ENCODE assay signal across 9 cellular contexts in the genomic region with DNA sequence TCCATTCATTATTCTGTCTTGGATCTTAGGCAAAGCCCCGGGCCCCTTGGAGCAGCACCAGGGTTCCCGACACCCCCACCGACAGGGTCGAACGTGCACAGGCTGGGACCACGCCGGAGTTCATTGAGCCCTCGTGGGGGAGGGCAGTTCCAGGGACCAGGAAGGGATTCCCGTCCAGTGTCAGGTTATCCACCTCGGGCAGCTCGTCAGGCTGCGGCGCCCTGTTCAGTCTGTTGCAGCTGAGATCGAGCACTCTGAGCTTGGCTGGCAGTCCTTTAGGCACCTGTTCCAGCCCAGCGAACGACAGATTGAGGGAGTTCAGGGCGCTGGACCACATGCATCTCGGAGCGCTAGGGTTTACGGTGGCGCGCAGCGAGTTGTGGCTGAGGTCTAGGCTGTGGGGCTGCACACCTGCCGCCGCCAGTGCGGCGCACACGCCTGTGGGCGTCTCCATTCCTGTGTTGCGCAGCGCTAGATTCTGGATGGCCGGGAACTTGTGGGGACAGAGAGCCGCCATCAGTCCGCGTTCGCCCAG. TPM values are rescaled to one million over a fixed set of nuclear protein-coding genes. Genes with fewer than 3 reads are reported as not detected.
DNase-seq lines count a peak whose midpoint lies in the region; ATAC-seq, FAIRE-seq and TF ChIP-seq lines count a peak whose summit lies in the region.
"Had no signal": no experiment of that assay in that cellular context is flagged by ENCODE, and none has a peak within 500 bp of the region (broad histone marks: within the 10 kb centered on the region; RNA-seq: fewer than 3 reads in every experiment).

No MANE protein-coding gene starts in this region.

- ATAC-seq in GM21381 (IDR thresholded peaks at IDR 0.05; ENCODE audit: unreplicated experiment) (peak; percentile 43), GM12878 (peak; percentile 52), left colon (peak; percentile 69)

- in situ Hi-C loops in GM12878 (cut with MboI), result no loop called here

- FAIRE-seq in GM12878 (lab: Jason Lieb, UNC), result no peak
- FAIRE-seq: endometrium had no signal

- no peaks in the 10 kb centered on the region for H4K20me1 ChIP-seq in GM12878 (ENCODE audit: control insufficient read depth, insufficient read depth)

- H3K27me3 ChIP-seq in GM12878 (replicated peaks in 1 of 2; ENCODE audit: control insufficient read depth in 2 of 2, insufficient read depth in 2 of 2, low read length in 1 of 2), result peaks cover 3 to 4% of the 10 kb centered on the region in 2 experiments; a peak in 2 of 4 replicates
- peaks cover 26% of the 10 kb centered on the region for H3K27me3 ChIP-seq in thymus (ENCODE audit: control insufficient read depth, insufficient read depth)

- TF ChIP-seq POLR2A in GM12878 (IDR thresholded peaks at IDR 0.05; ENCODE audit: low read depth, low read length), result no peak

- intact Hi-C loops in GM12878 (cut with micrococcal nuclease; ENCODE audit: unreplicated experiment), result no loop called here
- intact Hi-C loops in left colon (cut with DNase I, micrococcal nuclease), result loop anchor here (10.0 kb wide), 1 partner anchor 57 kb away; no protein-coding TSS in a partner anchor

- CTCF ChIA-PET in GM12878 (lab: Yijun Ruan, JAX), result no interaction called here

- TF ChIP-seq CTCF in GM12878 (IDR thresholded peaks at IDR 0.05 in 2 of 3, conservative IDR thresholded peaks at IDR 0.05 in 1 of 3; ENCODE audit: control insufficient read depth in 2 of 3, extremely low read depth in 1 of 3, insufficient read depth in 1 of 3, low read depth in 3 of 3, low read length in 3 of 3), result no peak

- no TSS peak for BruUV-seq in GM12878 (replicated peaks; lab: Mats Ljungman, UMichigan)

- DNase-seq in COR-L47 (lab: John Stamatoyannopoulos, UW), result peak; percentile 15
- peak; percentile 66 for DNase-seq in NCI-H146 (lab: John Stamatoyannopoulos, UW)
- no peak for DNase-seq in GM12878 (ENCODE audit: low read depth, low spot score)
- DNase-seq in left colon, result peak in 1 of 2 donors; percentile 61
- no peak for DNase-seq in NCI-H1092 (lab: John Stamatoyannopoulos, UW)
- DNase-seq in hippocampal formation (lab: John Stamatoyannopoulos, UW), result no peak

- peak overlapping the region; percentile 19; the same call in 1 of the 2 replicates for H3K9ac ChIP-seq in GM12878 (ENCODE audit: control insufficient read depth, insufficient read depth, low read length)

- RAD21 ChIA-PET in GM12878 (lab: Charles Lee; ENCODE audit: unreplicated experiment), result no interaction called here

- SMC1A ChIA-PET in GM12878 (lab: Charles Lee; ENCODE audit: uncharacterized antibody, unreplicated experiment), result interaction anchor here (1.2 kb wide), 1 partner anchor 258 kb away, joined by 3 read pairs; no protein-coding TSS in a partner anchor

- H3K27ac ChIP-seq in GM12878 (ENCODE audit: control insufficient read depth, insufficient read depth), result no peak overlapping the region
- H3K27ac ChIP-seq in thymus (ENCODE audit: low read depth), result peak overlapping the region; percentile 42

- H3K36me3 ChIP-seq in GM12878 (ENCODE audit: control insufficient read depth in 2 of 2, insufficient read depth in 2 of 2, low read length in 1 of 2), result no peaks in the 10 kb centered on the region
- no peaks in the 10 kb centered on the region for H3K36me3 ChIP-seq in thymus (ENCODE audit: control insufficient read depth, insufficient read depth)

- H3K4me1 ChIP-seq in GM12878 (ENCODE audit: control insufficient read depth, insufficient read depth, low read length), result peaks cover 13% of the 10 kb centered on the region
- peaks cover 11% of the 10 kb centered on the region for H3K4me1 ChIP-seq in thymus (ENCODE audit: control insufficient read depth, insufficient read depth, low read length)

- no peaks in the 10 kb centered on the region for H3K79me2 ChIP-seq in GM12878 (ENCODE audit: control insufficient read depth, insufficient read depth, low read length)

- H3K9me3 ChIP-seq in GM12878 (replicated peaks; ENCODE audit: control insufficient read depth, insufficient read depth, low read length), result peaks cover 1% of the 10 kb centered on the region; the same call in 1 of the 3 replicates
- H3K9me3 ChIP-seq in thymus (ENCODE audit: control insufficient read depth), result peaks cover 2% of the 10 kb centered on the region

- peak overlapping the region; percentile 91 for H2AFZ ChIP-seq in GM12878 (ENCODE audit: control insufficient read depth, low read depth, low read length)

- TF ChIP-seq RAD21 in GM12878 (IDR thresholded peaks at IDR 0.05; ENCODE audit: insufficient read depth, low read depth, low read length), result no peak

- TF ChIP-seq EP300 in GM12878 (IDR thresholded peaks at IDR 0.05; ENCODE audit: borderline replicate concordance in 1 of 2, control insufficient read depth in 1 of 2, low read depth in 2 of 2, low read length in 2 of 2), result no peak

- H3K4me3 ChIP-seq in GM12878 (peak overlapping the region; percentile 58), thymus (ENCODE audit: low read length) (peak overlapping the region; percentile 55)

- POLR2A ChIA-PET in GM12878 (lab: Charles Lee), result no interaction called here

- peak overlapping the region; percentile 99 for H3K4me2 ChIP-seq in GM12878 (ENCODE audit: control insufficient read depth, insufficient read depth)

- WGBS in GM12878 (ENCODE audit: insufficient coverage, insufficient replicate concordance, low lambda C conversion rate, missing lambda C conversion rate), result 49% methylated on average over 36 of the region's 36 CpGs
- 10% methylated on average over 36 of the region's 36 CpGs for WGBS in thymus

RNA-seq across cellular contexts. Expression of gene CD14, which starts 1.1 kb away (rescaled TPM):
- total RNA-seq in GM12878 (2013; cell fraction: nucleolus; rRNA removed), result 0.19 and 0.54 TPM in 2 replicates
- total RNA-seq in GM12878 (2014; rRNA removed) (0.11 and 0.33 TPM in 2 replicates), GM12878 (2014; rRNA removed; fragmentation: Illumina TruSeq; extraction: Trizol) (0.09 TPM in 1 of 2 replicates, not detected in the other), GM12878 (2021) (0.21 and 0.72 TPM in 2 replicates), left colon (10 to 100 TPM; 35.5 to 65.7 TPM)
- polyA plus RNA-seq in GM12878 (2011; ENCODE audit: low read depth), result not detected
- polyA plus RNA-seq in GM12878 (2011; rRNA removed) (not detected in 2 replicates), GM12878 (2014; fragmentation: Illumina TruSeq; extraction: Trizol) (0.24 TPM in 1 of 2 replicates, not detected in the other), GM12878 (2014; fragmentation: Nextera tagmentation; extraction: Ambion mirVana) (not detected), GM12878 (2014; rRNA removed) (0.18 and 0.28 TPM in 2 replicates), GM12878 (2016; fragmentation: Nextera tagmentation; extraction: Ambion mirVana) (under 1 TPM in 1 of 2 experiments, not detected in 1; 0.26 TPM), thymus (48.6 TPM)
- polyA plus RNA-seq in GM12878 (2011; cell fraction: cytosol; rRNA removed), result not detected in 2 replicates
- 0.18 and 0.25 TPM in 2 replicates for polyA plus RNA-seq in GM12878 (2011; cell fraction: nucleus; rRNA removed)
- 0.08 and 0.43 TPM in 2 replicates for polyA plus RNA-seq in GM12878 (2012)
- 0.21 TPM in 1 of 2 replicates, not detected in the other for polyA minus RNA-seq in GM12878 (2011; rRNA and poly(A)+ RNA removed)
- polyA minus RNA-seq in GM12878 (2011; cell fraction: cytosol; rRNA and poly(A)+ RNA removed), result not detected in 2 replicates
- polyA minus RNA-seq in GM12878 (2011; cell fraction: nucleus; rRNA and poly(A)+ RNA removed), result not detected in 2 replicates

RNA-seq across cellular contexts. Expression of gene TMCO6, which starts 7.4 kb away (rescaled TPM):
- 35.8 and 60.1 TPM in 2 replicates for total RNA-seq in GM12878 (2013; cell fraction: nucleolus; rRNA removed)
- 12.6 and 16.2 TPM in 2 replicates for total RNA-seq in GM12878 (2014; rRNA removed)
- total RNA-seq in GM12878 (2014; rRNA removed; fragmentation: Illumina TruSeq; extraction: Trizol), result 6.9 and 7.1 TPM in 2 replicates
- 15.5 and 21.6 TPM in 2 replicates for total RNA-seq in GM12878 (2021)
- 4.7 TPM for polyA plus RNA-seq in GM12878 (2011; ENCODE audit: low read depth)
- 6.7 and 8.4 TPM in 2 replicates for polyA plus RNA-seq in GM12878 (2011; rRNA removed)
- 13.5 and 16.1 TPM in 2 replicates for polyA plus RNA-seq in GM12878 (2011; cell fraction: cytosol; rRNA removed)
- 52.6 and 57.9 TPM in 2 replicates for polyA plus RNA-seq in GM12878 (2011; cell fraction: nucleus; rRNA removed)
- polyA plus RNA-seq in GM12878 (2012), result 8.2 and 9.5 TPM in 2 replicates
- polyA plus RNA-seq in GM12878 (2014; fragmentation: Illumina TruSeq; extraction: Trizol), result 7.3 and 10.8 TPM in 2 replicates
- 1 to 10 TPM; 4.1 to 4.3 TPM for polyA plus RNA-seq in GM12878 (2014; fragmentation: Nextera tagmentation; extraction: Ambion mirVana)
- 15.9 and 16.8 TPM in 2 replicates for polyA plus RNA-seq in GM12878 (2014; rRNA removed)
- 10 to 100 TPM; 12.9 to 13.2 TPM for polyA plus RNA-seq in GM12878 (2016; fragmentation: Nextera tagmentation; extraction: Ambion mirVana)
- 8.9 and 12.7 TPM in 2 replicates for polyA minus RNA-seq in GM12878 (2011; rRNA and poly(A)+ RNA removed)
- polyA minus RNA-seq in GM12878 (2011; cell fraction: cytosol; rRNA and poly(A)+ RNA removed), result 1.9 and 5.7 TPM in 2 replicates
- polyA minus RNA-seq in GM12878 (2011; cell fraction: nucleus; rRNA and poly(A)+ RNA removed), result 16.2 and 24.4 TPM in 2 replicates
- 10 to 100 TPM; 11.4 to 16.1 TPM for total RNA-seq in left colon
- polyA plus RNA-seq in thymus, result 18.4 TPM

RNA-seq across cellular contexts. Expression of gene NDUFA2, which starts 15.5 kb away (rescaled TPM):
- total RNA-seq in GM12878 (2013; cell fraction: nucleolus; rRNA removed), result 17.0 and 20.2 TPM in 2 replicates
- total RNA-seq in GM12878 (2014; rRNA removed) (179 and 204 TPM in 2 replicates), GM12878 (2014; rRNA removed; fragmentation: Illumina TruSeq; extraction: Trizol) (78.5 and 82.1 TPM in 2 replicates), GM12878 (2021) (97.6 and 104 TPM in 2 replicates), left colon (10 to 100 TPM; 88.1 to 89.3 TPM)
- 81.9 TPM for polyA plus RNA-seq in GM12878 (2011; ENCODE audit: low read depth)
- polyA plus RNA-seq in GM12878 (2011; rRNA removed) (154 and 202 TPM in 2 replicates), GM12878 (2014; fragmentation: Illumina TruSeq; extraction: Trizol) (33.5 and 67.2 TPM in 2 replicates), GM12878 (2014; fragmentation: Nextera tagmentation; extraction: Ambion mirVana) (100 to 1,000 TPM; 488 to 549 TPM), GM12878 (2014; rRNA removed) (202 and 240 TPM in 2 replicates), GM12878 (2016; fragmentation: Nextera tagmentation; extraction: Ambion mirVana) (100 to 1,000 TPM; 267 to 268 TPM), thymus (193 TPM)
- polyA plus RNA-seq in GM12878 (2011; cell fraction: cytosol; rRNA removed), result 242 and 318 TPM in 2 replicates
- polyA plus RNA-seq in GM12878 (2011; cell fraction: nucleus; rRNA removed), result 108 and 145 TPM in 2 replicates
- polyA plus RNA-seq in GM12878 (2012), result 124 and 139 TPM in 2 replicates
- 22.3 and 38.4 TPM in 2 replicates for polyA minus RNA-seq in GM12878 (2011; rRNA and poly(A)+ RNA removed)
- polyA minus RNA-seq in GM12878 (2011; cell fraction: cytosol; rRNA and poly(A)+ RNA removed), result 13.1 and 13.3 TPM in 2 replicates
- polyA minus RNA-seq in GM12878 (2011; cell fraction: nucleus; rRNA and poly(A)+ RNA removed), result 16.7 and 20.8 TPM in 2 replicates

RNA-seq across cellular contexts. Expression of gene IK, which starts 15.7 kb away (rescaled TPM):
- 59.1 and 67.2 TPM in 2 replicates for total RNA-seq in GM12878 (2013; cell fraction: nucleolus; rRNA removed)
- total RNA-seq in GM12878 (2014; rRNA removed) (68.2 and 77.6 TPM in 2 replicates), GM12878 (2014; rRNA removed; fragmentation: Illumina TruSeq; extraction: Trizol) (135 and 137 TPM in 2 replicates), GM12878 (2021) (67.7 and 75.7 TPM in 2 replicates), left colon (10 to 100 TPM; 60.4 to 77.4 TPM)
- 102 TPM for polyA plus RNA-seq in GM12878 (2011; ENCODE audit: low read depth)
- polyA plus RNA-seq in GM12878 (2011; rRNA removed) (131 and 153 TPM in 2 replicates), GM12878 (2014; fragmentation: Illumina TruSeq; extraction: Trizol) (158 and 180 TPM in 2 replicates), GM12878 (2014; fragmentation: Nextera tagmentation; extraction: Ambion mirVana) (100 to 1,000 TPM in 1 of 2 experiments, 10 to 100 TPM in 1; 77.2 to 128 TPM), GM12878 (2014; rRNA removed) (81.5 and 90.5 TPM in 2 replicates), GM12878 (2016; fragmentation: Nextera tagmentation; extraction: Ambion mirVana) (100 to 1,000 TPM; 108 to 119 TPM), thymus (94.2 TPM)
- polyA plus RNA-seq in GM12878 (2011; cell fraction: cytosol; rRNA removed), result 76.9 and 85.9 TPM in 2 replicates
- 121 and 159 TPM in 2 replicates for polyA plus RNA-seq in GM12878 (2011; cell fraction: nucleus; rRNA removed)
- 76.3 and 87.1 TPM in 2 replicates for polyA plus RNA-seq in GM12878 (2012)
- polyA minus RNA-seq in GM12878 (2011; rRNA and poly(A)+ RNA removed), result 60.5 and 66.6 TPM in 2 replicates
- 27.2 and 33.1 TPM in 2 replicates for polyA minus RNA-seq in GM12878 (2011; cell fraction: cytosol; rRNA and poly(A)+ RNA removed)
- 31.7 and 76.0 TPM in 2 replicates for polyA minus RNA-seq in GM12878 (2011; cell fraction: nucleus; rRNA and poly(A)+ RNA removed)

RNA-seq across cellular contexts. Expression of gene WDR55, which starts 32.8 kb away (rescaled TPM):
- 35.0 and 35.6 TPM in 2 replicates for total RNA-seq in GM12878 (2013; cell fraction: nucleolus; rRNA removed)
- 18.4 and 19.5 TPM in 2 replicates for total RNA-seq in GM12878 (2014; rRNA removed)
- total RNA-seq in GM12878 (2014; rRNA removed; fragmentation: Illumina TruSeq; extraction: Trizol), result 16.7 and 18.8 TPM in 2 replicates
- 22.7 and 23.1 TPM in 2 replicates for total RNA-seq in GM12878 (2021)
- polyA plus RNA-seq in GM12878 (2011; ENCODE audit: low read depth), result 12.6 TPM
- 21.1 and 22.1 TPM in 2 replicates for polyA plus RNA-seq in GM12878 (2011; rRNA removed)
- 30.2 and 39.7 TPM in 2 replicates for polyA plus RNA-seq in GM12878 (2011; cell fraction: cytosol; rRNA removed)
- polyA plus RNA-seq in GM12878 (2011; cell fraction: nucleus; rRNA removed), result 36.3 and 39.6 TPM in 2 replicates
- 17.7 and 19.0 TPM in 2 replicates for polyA plus RNA-seq in GM12878 (2012)
- 17.4 and 19.2 TPM in 2 replicates for polyA plus RNA-seq in GM12878 (2014; fragmentation: Illumina TruSeq; extraction: Trizol)
- polyA plus RNA-seq in GM12878 (2014; fragmentation: Nextera tagmentation; extraction: Ambion mirVana), result 1 to 10 TPM; 3.4 to 3.7 TPM
- polyA plus RNA-seq in GM12878 (2014; rRNA removed), result 26.6 and 27.8 TPM in 2 replicates
- 10 to 100 TPM; 22.0 to 25.9 TPM for polyA plus RNA-seq in GM12878 (2016; fragmentation: Nextera tagmentation; extraction: Ambion mirVana)
- 19.4 and 39.0 TPM in 2 replicates for polyA minus RNA-seq in GM12878 (2011; rRNA and poly(A)+ RNA removed)
- polyA minus RNA-seq in GM12878 (2011; cell fraction: cytosol; rRNA and poly(A)+ RNA removed), result 11.7 and 11.9 TPM in 2 replicates
- polyA minus RNA-seq in GM12878 (2011; cell fraction: nucleus; rRNA and poly(A)+ RNA removed), result 18.0 and 28.1 TPM in 2 replicates
- total RNA-seq in left colon, result 10 to 100 TPM; 38.2 to 46.3 TPM
- polyA plus RNA-seq in thymus, result 24.0 TPM

Comparison
In these comparisons a context has a peak if more than half of its experiments do, and no peak if none do; other contexts are left out.
1. DNase-seq: peak in COR-L47 (single experiment) and NCI-H146 (single experiment); none in GM12878 (single experiment), NCI-H1092 (single experiment) and hippocampal formation (0 of 2).
2. RNA of gene CD14, which starts 1.1 kb away (total RNA-seq): 35.5 to 65.7 TPM in left colon; 0.09 to 0.72 TPM in GM12878; every median in the first group is over 10 times any median in the second.
3. Peak in every context shown above with its lines, with median percentiles within 50 percentile points of each other: ATAC-seq.